In genomic region chr2:65046633-65047407, GRCh38 we compare ENCODE assay signal across 25 cellular contexts.
"Had no signal": no experiment of that assay in that cellular context is flagged by ENCODE, and none has a peak within 500 bp of the region (broad histone marks: within the 10 kb centered on the region; RNA-seq: fewer than 3 reads in every experiment).

No MANE protein-coding gene starts in this region.

- H3K27ac Mint-ChIP-seq: activated B cell treated with CpG ODN at 0.5 μM for 24 hours; activated CD8-positive, alpha-beta memory T cell treated with anti-CD3 and anti-CD28 coated beads, Interleukin-2, amount 10 ng/mL, durations not matched to agents 7 days and 5 days; activated CD8-positive, alpha-beta T cell treated with anti-CD3 and anti-CD28 coated beads, Interleukin-2, amount 10 ng/mL, durations not matched to agents 7 days and 5 days; activated naive CD4-positive, alpha-beta T cell treated with anti-CD3 and anti-CD28 coated beads, Interleukin-2, amount 50 U/mL, for 72 hours; activated T-helper 2 cell treated with anti-CD3 and anti-CD28 coated beads, Interferon-gamma antibody, Interleukin-2, Interleukin-4, amounts not matched to agents 10 μg/mL and 5 μg/mL and 100 μg/mL, durations not matched to agents 14 hours and 24 hours and 36 hours; natural killer cell treated with Interleukin-12 subunit alpha and Interleukin-12 subunit beta and Interleukin-15 and Interleukin-18, amount 100 ng/mL, for 72 hours; stimulated activated effector memory CD8-positive, alpha-beta T cell treated with anti-CD3 and anti-CD28 coated beads, Interleukin-12 subunit alpha, Interleukin-12 subunit beta, amount 100 ng/mL, for 72 hours; stimulated activated naive CD8-positive, alpha-beta T cell treated with anti-CD3 and anti-CD28 coated beads, Interleukin-15, Interleukin-2, amounts not matched to agents 100 ng/mL and 50 ng/mL, for 24 hours; T-helper 2 cell treated with Interferon-gamma antibody and Interleukin-4, amounts not matched to agents 5 μg/mL and 100 μg/mL, for 36 hours; type B pancreatic cell had no signal

- H3K36me3 ChIP-seq: breast epithelium, right lobe of liver, thoracic aorta, uterus had no signal

- H3K4me3 ChIP-seq: breast epithelium, lung, right lobe of liver, thoracic aorta, uterus had no signal

- H3K4me1 ChIP-seq: breast epithelium, right lobe of liver, uterus had no signal

- H3K9me3 ChIP-seq: breast epithelium, right lobe of liver, thoracic aorta, uterus had no signal

- H3K4me1 Mint-ChIP-seq: stimulated activated effector memory CD8-positive, alpha-beta T cell treated with anti-CD3 and anti-CD28 coated beads, Interleukin-12 subunit alpha, Interleukin-12 subunit beta, amount 100 ng/mL, for 72 hours had no signal

- ATAC-seq: activated CD8-positive, alpha-beta memory T cell treated with anti-CD3 and anti-CD28 coated beads, Interleukin-2, amount 10 ng/mL, durations not matched to agents 7 days and 5 days; activated CD8-positive, alpha-beta T cell treated with anti-CD3 and anti-CD28 coated beads, Interleukin-2, amount 10 ng/mL, durations not matched to agents 7 days and 5 days; activated naive CD4-positive, alpha-beta T cell treated with anti-CD3 and anti-CD28 coated beads, Interleukin-2, amount 50 U/mL, for 72 hours; left lobe of liver; natural killer cell treated with Interleukin-12 subunit alpha and Interleukin-12 subunit beta and Interleukin-15 and Interleukin-18, amount 100 ng/mL, for 72 hours; right lobe of liver; stimulated activated effector memory CD8-positive, alpha-beta T cell treated with anti-CD3 and anti-CD28 coated beads, Interleukin-12 subunit alpha, Interleukin-12 subunit beta, amount 100 ng/mL, for 72 hours had no signal

- H3K36me3 Mint-ChIP-seq: stimulated activated effector memory CD8-positive, alpha-beta T cell treated with anti-CD3 and anti-CD28 coated beads, Interleukin-12 subunit alpha, Interleukin-12 subunit beta, amount 100 ng/mL, for 72 hours had no signal

- H3K9me3 Mint-ChIP-seq: type B pancreatic cell had no signal

- H3K27ac ChIP-seq: breast epithelium, epithelial cell of prostate, right lobe of liver, thoracic aorta, uterus had no signal

- H3K4me3 Mint-ChIP-seq: activated B cell treated with CpG ODN at 0.5 μM for 24 hours; activated CD8-positive, alpha-beta memory T cell treated with anti-CD3 and anti-CD28 coated beads, Interleukin-2, amount 10 ng/mL, durations not matched to agents 7 days and 5 days; activated CD8-positive, alpha-beta T cell treated with anti-CD3 and anti-CD28 coated beads, Interleukin-2, amount 10 ng/mL, durations not matched to agents 7 days and 5 days; natural killer cell treated with Interleukin-12 subunit alpha and Interleukin-12 subunit beta and Interleukin-15 and Interleukin-18, amount 100 ng/mL, for 72 hours; stimulated activated effector memory CD8-positive, alpha-beta T cell treated with anti-CD3 and anti-CD28 coated beads, Interleukin-12 subunit alpha, Interleukin-12 subunit beta, amount 100 ng/mL, for 72 hours; stimulated activated naive CD8-positive, alpha-beta T cell treated with anti-CD3 and anti-CD28 coated beads, Interleukin-15, Interleukin-2, amounts not matched to agents 100 ng/mL and 50 ng/mL, for 24 hours; T-helper 2 cell treated with Interferon-gamma antibody and Interleukin-4, amounts not matched to agents 5 μg/mL and 100 μg/mL, for 36 hours; type B pancreatic cell had no signal

- H3K27me3 Mint-ChIP-seq: activated B cell treated with CpG ODN at 0.5 μM for 24 hours; activated CD8-positive, alpha-beta memory T cell treated with anti-CD3 and anti-CD28 coated beads, Interleukin-2, amount 10 ng/mL, durations not matched to agents 7 days and 5 days; natural killer cell treated with Interleukin-12 subunit alpha and Interleukin-12 subunit beta and Interleukin-15 and Interleukin-18, amount 100 ng/mL, for 72 hours; stimulated activated naive CD8-positive, alpha-beta T cell treated with anti-CD3 and anti-CD28 coated beads, Interleukin-15, Interleukin-2, amounts not matched to agents 100 ng/mL and 50 ng/mL, for 24 hours; type B pancreatic cell had no signal

- DNase-seq: activated B cell treated with CpG ODN at 0.5 μM for 24 hours; activated CD4-positive, alpha-beta T cell treated with anti-CD3 and anti-CD28 coated beads, Interleukin-2, amount 50 U/mL, for 1 hour; activated CD8-positive, alpha-beta memory T cell treated with anti-CD3 and anti-CD28 coated beads, Interleukin-2, amount 10 ng/mL, durations not matched to agents 7 days and 5 days; activated CD8-positive, alpha-beta T cell treated with anti-CD3 and anti-CD28 coated beads, Interleukin-2, amount 10 ng/mL, durations not matched to agents 7 days and 5 days; activated naive CD4-positive, alpha-beta T cell; activated T-cell treated with anti-CD3 and anti-CD28 coated beads, Interleukin-2, amount 50 U/mL, for 48 hours; dermis blood vessel endothelial cell; effector CD4-positive, alpha-beta T cell; mesendoderm; right lobe of liver; small intestine; stimulated activated CD4-positive, alpha-beta T cell treated with anti-CD3 and anti-CD28 coated beads, Interleukin-4, amount 100 ng/mL, for 24 hours; uterus had no signal

- H3K27me3 ChIP-seq: breast epithelium, right lobe of liver, uterus had no signal
